In genomic region chr18:59549797-59550516, GRCh38 we compare ENCODE assay signal across 18 cellular contexts.
DNase-seq lines count a peak whose midpoint lies in the region; ATAC-seq and TF ChIP-seq lines count a peak whose summit lies in the region.
"Had no signal": no experiment of that assay in that cellular context is flagged by ENCODE, and none has a peak within 500 bp of the region (broad histone marks: within the 10 kb centered on the region; RNA-seq: fewer than 3 reads in every experiment).

No MANE protein-coding gene starts in this region.

- H3K36me3 ChIP-seq in adrenal gland (replicated peaks in 1 of 2) = no peaks in the 10 kb centered on the region
- H3K36me3 ChIP-seq in tibial artery = no peaks in the 10 kb centered on the region
- H3K36me3 ChIP-seq: ascending aorta had no signal

- H3K9me3 ChIP-seq in adrenal gland (replicated peaks in 1 of 3) (no peaks in the 10 kb centered on the region), tibial artery (no peaks in the 10 kb centered on the region)
- H3K9me3 ChIP-seq: ascending aorta, psoas muscle had no signal

- no peak overlapping the region for H3K4me3 Mint-ChIP-seq in stimulated activated naive B cell treated with anti-CD40 and anti-IgM and Interleukin-4, amounts not matched to agents 10 μg/mL and 1 μg/mL and 100 μg/mL, for 72 hours
- H3K4me3 Mint-ChIP-seq: CD4-positive, alpha-beta memory T cell; HFFc6; natural killer cell; stimulated activated naive CD8-positive, alpha-beta T cell treated with anti-CD3 and anti-CD28 coated beads, Interleukin-15, Interleukin-2, amounts not matched to agents 100 ng/mL and 50 ng/mL, for 24 hours had no signal

- H3K4me1 ChIP-seq in adrenal gland (replicated peaks in 1 of 2) = peaks cover 14 to 17% of the 10 kb centered on the region in 2 donors
- H3K4me1 ChIP-seq in tibial artery = peaks cover 0 to 7% (median 0%) of the 10 kb centered on the region in 4 donors
- H3K4me1 ChIP-seq: ascending aorta, psoas muscle had no signal

- H3K4me1 Mint-ChIP-seq in stimulated activated naive B cell treated with anti-CD40 and anti-IgM and Interleukin-4, amounts not matched to agents 10 μg/mL and 1 μg/mL and 100 μg/mL, for 72 hours = no peaks in the 10 kb centered on the region
- H3K4me1 Mint-ChIP-seq: CD4-positive, alpha-beta memory T cell; natural killer cell had no signal

- H3K27me3 ChIP-seq in adrenal gland = no peaks in the 10 kb centered on the region
- H3K27me3 ChIP-seq in tibial artery = peaks cover 0 to 9% of the 10 kb centered on the region in 2 donors
- H3K27me3 ChIP-seq: ascending aorta had no signal

- no peak overlapping the region for H3K27ac Mint-ChIP-seq in stimulated activated naive B cell treated with anti-CD40 and anti-IgM and Interleukin-4, amounts not matched to agents 10 μg/mL and 1 μg/mL and 100 μg/mL, for 72 hours
- H3K27ac Mint-ChIP-seq: CD4-positive, alpha-beta memory T cell; HFFc6; natural killer cell; stimulated activated naive CD8-positive, alpha-beta T cell treated with anti-CD3 and anti-CD28 coated beads, Interleukin-15, Interleukin-2, amounts not matched to agents 100 ng/mL and 50 ng/mL, for 24 hours had no signal

- no peak for TF ChIP-seq POLR2A in adrenal gland (IDR thresholded peaks at IDR 0.05)

- DNase-seq in Right ventricle myocardium superior (peak; percentile 56), cardiac septum (ENCODE audit: low spot score) (no peak), adrenal gland (peak; percentile 31 to 86 (median 79)), left ventricle myocardium superior (peak; percentile 52), tibial artery (no peak), NCI-H1436 (lab: John Stamatoyannopoulos, UW) (no peak), cortex of kidney (lab: John Stamatoyannopoulos, UW) (no peak)
- no peak for DNase-seq in stimulated activated naive B cell treated with anti-CD40 and anti-IgM and Interleukin-4, amounts not matched to agents 10 μg/mL and 1 μg/mL and 100 μg/mL, for 72 hours
- DNase-seq: activated CD4-positive, alpha-beta T cell treated with anti-CD3 and anti-CD28 coated beads, Interleukin-2, amount 50 U/mL, for 1 hour; activated naive CD4-positive, alpha-beta T cell treated with Interleukin-2 at 50 U/mL for 16 hours; CD4-positive, alpha-beta memory T cell; HFFc6; natural killer cell; NCI-H82; psoas muscle had no signal

- peaks cover 0 to 12% of the 10 kb centered on the region in 2 donors for H3K27me3 Mint-ChIP-seq in stimulated activated naive B cell treated with anti-CD40 and anti-IgM and Interleukin-4, amounts not matched to agents 10 μg/mL and 1 μg/mL and 100 μg/mL, for 72 hours
- H3K27me3 Mint-ChIP-seq: stimulated activated naive CD8-positive, alpha-beta T cell treated with anti-CD3 and anti-CD28 coated beads, Interleukin-15, Interleukin-2, amounts not matched to agents 100 ng/mL and 50 ng/mL, for 24 hours had no signal

- ATAC-seq in Right ventricle myocardium superior (ENCODE audit: poor library complexity) (peak; percentile 55), left ventricle myocardium superior (peak; percentile 66)
- no peak for ATAC-seq in stimulated activated naive B cell treated with anti-CD40 and anti-IgM and Interleukin-4, amounts not matched to agents 10 μg/mL and 1 μg/mL and 100 μg/mL, for 72 hours (replicated peaks)
- ATAC-seq: natural killer cell, Panc1, psoas muscle had no signal

- WGBS in adrenal gland, 4 donors = 52 to 61% (median 54%) methylated on average over 5 to 6 of the region's 6 CpGs

- H3K36me3 Mint-ChIP-seq in stimulated activated naive B cell treated with anti-CD40 and anti-IgM and Interleukin-4, amounts not matched to agents 10 μg/mL and 1 μg/mL and 100 μg/mL, for 72 hours = no peaks in the 10 kb centered on the region
- H3K36me3 Mint-ChIP-seq: CD4-positive, alpha-beta memory T cell; natural killer cell had no signal

- intact Hi-C loops in Right ventricle myocardium superior (cut with DNase I) = no loop called here
- intact Hi-C loops in cardiac septum (cut with DNase I) = loop anchor here (1.0 to 5.0 kb wide), 3 partner anchors 33 to 80 kb away; no protein-coding TSS in a partner anchor
- intact Hi-C loops in adrenal gland (cut with DNase I) = loop anchor here in 1 of 2 donors (10.0 kb wide), 1 partner anchor 85 kb away; no protein-coding TSS in a partner anchor
- intact Hi-C loops in left ventricle myocardium superior (cut with micrococcal nuclease) = no loop called here
- intact Hi-C loops in tibial artery (cut with DNase I; ENCODE audit: low total_unique reads) = no loop called here

- peak overlapping the region in 2 of 5 donors; percentile 22 to 57 for H3K27ac ChIP-seq in adrenal gland
- H3K27ac ChIP-seq in tibial artery = no peak overlapping the region
- H3K27ac ChIP-seq: ascending aorta, psoas muscle had no signal

- H3K9me3 Mint-ChIP-seq in stimulated activated naive B cell treated with anti-CD40 and anti-IgM and Interleukin-4, amounts not matched to agents 10 μg/mL and 1 μg/mL and 100 μg/mL, for 72 hours = peaks cover 2 to 12% of the 10 kb centered on the region in 2 donors
- H3K9me3 Mint-ChIP-seq: HFFc6; stimulated activated naive CD8-positive, alpha-beta T cell treated with anti-CD3 and anti-CD28 coated beads, Interleukin-15, Interleukin-2, amounts not matched to agents 100 ng/mL and 50 ng/mL, for 24 hours had no signal

- no peak overlapping the region for H3K4me3 ChIP-seq in adrenal gland
- no peak overlapping the region for H3K4me3 ChIP-seq in tibial artery
- H3K4me3 ChIP-seq: ascending aorta, psoas muscle had no signal

- no peak for TF ChIP-seq CTCF in adrenal gland (IDR thresholded peaks at IDR 0.05)
- no peak for TF ChIP-seq CTCF in tibial artery (IDR thresholded peaks at IDR 0.05)

Comparison
In these comparisons a context has a peak if more than half of its experiments do, and no peak if none do; other contexts are left out.
1. DNase-seq: peak in Right ventricle myocardium superior (single experiment), adrenal gland (7 of 7) and left ventricle myocardium superior (single experiment); none in cardiac septum (single experiment), tibial artery (0 of 2), stimulated activated naive B cell treated with anti-CD40 and anti-IgM and Interleukin-4, amounts not matched to agents 10 μg/mL and 1 μg/mL and 100 μg/mL, for 72 hours (single experiment), NCI-H1436 (single experiment) and cortex of kidney (single experiment).
2. ATAC-seq: peak in Right ventricle myocardium superior (single experiment) and left ventricle myocardium superior (single experiment); none in stimulated activated naive B cell treated with anti-CD40 and anti-IgM and Interleukin-4, amounts not matched to agents 10 μg/mL and 1 μg/mL and 100 μg/mL, for 72 hours (0 of 2).